ENCODE assay signal across 34 cellular contexts in genomic region chr11:120298461-120298860, GRCh38. TPM values are rescaled to one million over a fixed set of nuclear protein-coding genes. Genes with fewer than 3 reads are reported as not detected.
"Had no signal": no experiment of that assay in that cellular context is flagged by ENCODE, and none has a peak within 500 bp of the region (broad histone marks: within the 10 kb centered on the region; RNA-seq: fewer than 3 reads in every experiment).

No MANE protein-coding gene starts in this region.

- H3K9me3 Mint-ChIP-seq: activated B cell treated with CpG ODN at 0.5 μM for 24 hours; activated CD4-positive, alpha-beta memory T cell treated with anti-CD3 and anti-CD28 coated beads, Interleukin-2, amount 10 ng/mL, durations not matched to agents 7 days and 5 days; activated CD4-positive, alpha-beta T cell treated with anti-CD3 and anti-CD28 coated beads, Interleukin-2, amount 10 ng/mL, durations not matched to agents 7 days and 5 days; activated naive CD4-positive, alpha-beta T cell treated with anti-CD3 and anti-CD28 coated beads, Interleukin-2, amount 10 ng/mL, durations not matched to agents 7 days and 5 days; activated naive CD4-positive, alpha-beta T cell treated with anti-CD3 and anti-CD28 coated beads, Interleukin-2, amount 50 U/mL, for 24 hours; activated naive CD8-positive, alpha-beta T cell treated with anti-CD3 and anti-CD28 coated beads, Interleukin-2, amount 10 ng/mL, durations not matched to agents 7 days and 5 days; activated naive CD8-positive, alpha-beta T cell treated with anti-CD3 and anti-CD28 coated beads, Interleukin-2, amount 50 U/mL, for 24 hours; activated T-cell treated with anti-CD3 and anti-CD28 coated beads, Interleukin-2, amount 50 U/mL, for 24 hours; activated T-helper 2 cell treated with anti-CD3 and anti-CD28 coated beads, Interferon-gamma antibody, Interleukin-2, Interleukin-4, amounts not matched to agents 10 μg/mL and 5 μg/mL and 100 μg/mL, durations not matched to agents 14 hours and 24 hours and 36 hours; central memory CD8-positive, alpha-beta T cell; T-helper 2 cell treated with Interferon-gamma antibody and Interleukin-4, amounts not matched to agents 5 μg/mL and 100 μg/mL, for 36 hours had no signal

- H3K27me3 ChIP-seq: ascending aorta had no signal

- H3K27ac Mint-ChIP-seq: activated B cell treated with CpG ODN at 0.5 μM for 24 hours; activated CD4-positive, alpha-beta memory T cell treated with anti-CD3 and anti-CD28 coated beads, Interleukin-2, amount 10 ng/mL, durations not matched to agents 7 days and 5 days; activated CD4-positive, alpha-beta T cell treated with anti-CD3 and anti-CD28 coated beads, Interleukin-2, amount 10 ng/mL, durations not matched to agents 7 days and 5 days; activated CD8-positive, alpha-beta memory T cell treated with anti-CD3 and anti-CD28 coated beads, Interleukin-2, amount 10 ng/mL, durations not matched to agents 7 days and 5 days; activated CD8-positive, alpha-beta T cell treated with anti-CD3 and anti-CD28 coated beads, Interleukin-2, amount 10 ng/mL, durations not matched to agents 7 days and 5 days; activated naive CD4-positive, alpha-beta T cell treated with anti-CD3 and anti-CD28 coated beads, Interleukin-2, amount 10 ng/mL, durations not matched to agents 7 days and 5 days; activated naive CD4-positive, alpha-beta T cell treated with anti-CD3 and anti-CD28 coated beads, Interleukin-2, amount 50 U/mL, for 24 hours; activated naive CD8-positive, alpha-beta T cell; activated naive CD8-positive, alpha-beta T cell treated with anti-CD3 and anti-CD28 coated beads, Interleukin-2, amount 10 ng/mL, durations not matched to agents 7 days and 5 days; activated naive CD8-positive, alpha-beta T cell treated with anti-CD3 and anti-CD28 coated beads, Interleukin-2, amount 50 U/mL, for 24 hours; activated T-cell treated with anti-CD3 and anti-CD28 coated beads, Interleukin-2, amount 50 U/mL, for 24 hours; activated T-helper 2 cell treated with anti-CD3 and anti-CD28 coated beads, Interferon-gamma antibody, Interleukin-2, Interleukin-4, amounts not matched to agents 10 μg/mL and 5 μg/mL and 100 μg/mL, durations not matched to agents 14 hours and 24 hours and 36 hours; T-helper 2 cell treated with Interferon-gamma antibody and Interleukin-4, amounts not matched to agents 5 μg/mL and 100 μg/mL, for 36 hours had no signal

- H3K27ac ChIP-seq: ascending aorta, cardiac muscle cell had no signal

- DNase-seq: activated B cell treated with CpG ODN at 0.5 μM for 24 hours; activated CD4-positive, alpha-beta memory T cell treated with anti-CD3 and anti-CD28 coated beads, Interleukin-2, amount 10 ng/mL, durations not matched to agents 7 days and 5 days; activated CD4-positive, alpha-beta T cell treated with anti-CD3 and anti-CD28 coated beads for 4 hours; activated CD4-positive, alpha-beta T cell treated with anti-CD3 and anti-CD28 coated beads, Interleukin-2, amount 10 ng/mL, durations not matched to agents 7 days and 5 days; activated CD4-positive, alpha-beta T cell treated with anti-CD3 and anti-CD28 coated beads, Interleukin-2, amount 50 U/mL, for 48 hours; activated CD4-positive, CD25-positive, alpha-beta regulatory T cell treated with anti-CD3 and anti-CD28 coated beads, Interleukin-2, amount 50 U/mL, for 72 hours; activated CD8-positive, alpha-beta memory T cell treated with anti-CD3 and anti-CD28 coated beads for 24 hours; activated CD8-positive, alpha-beta memory T cell treated with anti-CD3 and anti-CD28 coated beads, Interleukin-2, amount 10 ng/mL, durations not matched to agents 7 days and 5 days; activated CD8-positive, alpha-beta memory T cell treated with anti-CD3 and anti-CD28 coated beads, Interleukin-2, amount 50 U/mL, for 48 hours; activated CD8-positive, alpha-beta T cell treated with anti-CD3 and anti-CD28 coated beads, Interleukin-2, amount 10 ng/mL, durations not matched to agents 7 days and 5 days; activated effector memory CD4-positive, alpha-beta T cell treated with Interleukin-2 at 50 U/mL for 16 hours; activated gamma-delta T cell; activated naive CD4-positive, alpha-beta T cell treated with anti-CD3 and anti-CD28 coated beads, Interleukin-2, amount 10 ng/mL, durations not matched to agents 7 days and 5 days; activated naive CD4-positive, alpha-beta T cell treated with Interleukin-2 at 50 U/mL for 16 hours; activated naive CD8-positive, alpha-beta T cell treated with anti-CD3 and anti-CD28 coated beads, Interleukin-2, amount 10 ng/mL, durations not matched to agents 7 days and 5 days; activated naive CD8-positive, alpha-beta T cell treated with anti-CD3 and anti-CD28 coated beads, Interleukin-2, amount 50 U/mL, for 24 hours; activated T-cell treated with anti-CD3 and anti-CD28 coated beads, Interleukin-2, amount 50 U/mL, for 24 hours; activated T-cell treated with anti-CD3 and anti-CD28 coated beads, Interleukin-2, amount 50 U/mL, for 48 hours; amygdala; anterior cingulate cortex; caudate nucleus; cerebellar nuclear complex; SW 1271; T-helper 2 cell; T-helper 9 cell had no signal

- H3K4me3 Mint-ChIP-seq: activated B cell treated with CpG ODN at 0.5 μM for 24 hours; activated CD4-positive, alpha-beta memory T cell treated with anti-CD3 and anti-CD28 coated beads, Interleukin-2, amount 10 ng/mL, durations not matched to agents 7 days and 5 days; activated CD4-positive, alpha-beta T cell treated with anti-CD3 and anti-CD28 coated beads, Interleukin-2, amount 10 ng/mL, durations not matched to agents 7 days and 5 days; activated CD8-positive, alpha-beta memory T cell treated with anti-CD3 and anti-CD28 coated beads, Interleukin-2, amount 10 ng/mL, durations not matched to agents 7 days and 5 days; activated CD8-positive, alpha-beta T cell treated with anti-CD3 and anti-CD28 coated beads, Interleukin-2, amount 10 ng/mL, durations not matched to agents 7 days and 5 days; activated naive CD4-positive, alpha-beta T cell treated with anti-CD3 and anti-CD28 coated beads, Interleukin-2, amount 10 ng/mL, durations not matched to agents 7 days and 5 days; activated naive CD4-positive, alpha-beta T cell treated with anti-CD3 and anti-CD28 coated beads, Interleukin-2, amount 50 U/mL, for 24 hours; activated naive CD8-positive, alpha-beta T cell; activated naive CD8-positive, alpha-beta T cell treated with anti-CD3 and anti-CD28 coated beads, Interleukin-2, amount 10 ng/mL, durations not matched to agents 7 days and 5 days; activated naive CD8-positive, alpha-beta T cell treated with anti-CD3 and anti-CD28 coated beads, Interleukin-2, amount 50 U/mL, for 24 hours; activated T-cell treated with anti-CD3 and anti-CD28 coated beads, Interleukin-2, amount 50 U/mL, for 24 hours; brain; central memory CD8-positive, alpha-beta T cell; T-helper 2 cell treated with Interferon-gamma antibody and Interleukin-4, amounts not matched to agents 5 μg/mL and 100 μg/mL, for 36 hours had no signal

- H3K4me3 ChIP-seq: ascending aorta, cardiac muscle cell had no signal

- H3K9me3 ChIP-seq: ascending aorta had no signal

- H3K4me1 Mint-ChIP-seq: activated B cell treated with CpG ODN at 0.5 μM for 24 hours; activated CD4-positive, alpha-beta memory T cell treated with anti-CD3 and anti-CD28 coated beads, Interleukin-2, amount 10 ng/mL, durations not matched to agents 7 days and 5 days; activated CD4-positive, alpha-beta T cell treated with anti-CD3 and anti-CD28 coated beads, Interleukin-2, amount 10 ng/mL, durations not matched to agents 7 days and 5 days; activated CD8-positive, alpha-beta memory T cell treated with anti-CD3 and anti-CD28 coated beads, Interleukin-2, amount 10 ng/mL, durations not matched to agents 7 days and 5 days; activated naive CD4-positive, alpha-beta T cell treated with anti-CD3 and anti-CD28 coated beads, Interleukin-2, amount 10 ng/mL, durations not matched to agents 7 days and 5 days; activated naive CD4-positive, alpha-beta T cell treated with anti-CD3 and anti-CD28 coated beads, Interleukin-2, amount 50 U/mL, for 24 hours; activated naive CD8-positive, alpha-beta T cell treated with anti-CD3 and anti-CD28 coated beads, Interleukin-2, amount 10 ng/mL, durations not matched to agents 7 days and 5 days; activated naive CD8-positive, alpha-beta T cell treated with anti-CD3 and anti-CD28 coated beads, Interleukin-2, amount 50 U/mL, for 24 hours; central memory CD8-positive, alpha-beta T cell had no signal

- H3K36me3 ChIP-seq: ascending aorta, cardiac muscle cell had no signal

- ATAC-seq: activated CD8-positive, alpha-beta memory T cell treated with anti-CD3 and anti-CD28 coated beads, Interleukin-2, amount 10 ng/mL, durations not matched to agents 7 days and 5 days; activated CD8-positive, alpha-beta T cell treated with anti-CD3 and anti-CD28 coated beads, Interleukin-2, amount 10 ng/mL, durations not matched to agents 7 days and 5 days; activated naive CD8-positive, alpha-beta T cell treated with anti-CD3 and anti-CD28 coated beads, Interleukin-2, amount 50 U/mL, for 24 hours had no signal

- H3K36me3 Mint-ChIP-seq: activated CD8-positive, alpha-beta memory T cell treated with anti-CD3 and anti-CD28 coated beads, Interleukin-2, amount 10 ng/mL, durations not matched to agents 7 days and 5 days; activated naive CD4-positive, alpha-beta T cell treated with anti-CD3 and anti-CD28 coated beads, Interleukin-2, amount 10 ng/mL, durations not matched to agents 7 days and 5 days; activated naive CD4-positive, alpha-beta T cell treated with anti-CD3 and anti-CD28 coated beads, Interleukin-2, amount 50 U/mL, for 24 hours; activated naive CD8-positive, alpha-beta T cell; activated naive CD8-positive, alpha-beta T cell treated with anti-CD3 and anti-CD28 coated beads, Interleukin-2, amount 10 ng/mL, durations not matched to agents 7 days and 5 days; brain had no signal

RNA-seq across cellular contexts. Expression of gene POU2F3, which starts 58.5 kb away (rescaled TPM):
- total RNA-seq: activated B cell treated with CpG ODN at 0.5 μM for 24 hours; activated CD4-positive, alpha-beta memory T cell treated with anti-CD3 and anti-CD28 coated beads, Interleukin-2, amount 10 ng/mL, durations not matched to agents 7 days and 5 days; activated CD4-positive, alpha-beta T cell treated with anti-CD3 and anti-CD28 coated beads, Interleukin-2, amount 10 ng/mL, durations not matched to agents 7 days and 5 days; activated CD8-positive, alpha-beta memory T cell treated with anti-CD3 and anti-CD28 coated beads, Interleukin-2, amount 10 ng/mL, durations not matched to agents 7 days and 5 days; activated CD8-positive, alpha-beta T cell treated with anti-CD3 and anti-CD28 coated beads, Interleukin-2, amount 10 ng/mL, durations not matched to agents 7 days and 5 days; activated naive CD8-positive, alpha-beta T cell treated with anti-CD3 and anti-CD28 coated beads, Interleukin-2, amount 10 ng/mL, durations not matched to agents 7 days and 5 days; activated T-helper 2 cell treated with anti-CD3 and anti-CD28 coated beads, Interferon-gamma antibody, Interleukin-2, Interleukin-4, amounts not matched to agents 10 μg/mL and 5 μg/mL and 100 μg/mL, durations not matched to agents 14 hours and 24 hours and 36 hours; ascending aorta; bronchial epithelial cell had no signal
